Comparison of ENCODE assay signal across 18 cellular contexts in the genomic region with DNA sequence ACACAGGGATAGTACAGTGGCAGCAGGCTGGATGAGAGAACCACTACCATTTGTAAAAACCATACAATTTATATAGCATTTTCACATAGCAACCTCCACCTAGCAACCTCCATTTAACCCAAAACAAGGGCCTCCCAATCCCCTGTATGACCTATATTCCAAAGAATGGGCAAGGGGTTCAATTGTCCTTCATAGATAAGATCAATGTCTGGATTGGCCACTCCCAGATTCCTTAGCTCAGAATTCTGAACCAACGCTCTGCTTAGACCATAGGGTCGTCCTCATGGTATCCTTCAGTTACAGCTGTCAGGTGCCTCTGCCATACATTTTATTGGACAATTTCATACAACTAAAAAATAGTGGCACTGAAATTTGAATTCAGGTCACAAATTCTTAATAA.
"Had no signal": no experiment of that assay in that cellular context is flagged by ENCODE, and none has a peak within 500 bp of the region (broad histone marks: within the 10 kb centered on the region; RNA-seq: fewer than 3 reads in every experiment).

No MANE protein-coding gene starts in this region.

- H3K27ac ChIP-seq: coronary artery, dorsolateral prefrontal cortex, esophagus muscularis mucosa, foreskin keratinocyte, gastroesophageal sphincter, heart left ventricle, hepatocyte, lower lobe of right lung had no signal

- H3K9me3 ChIP-seq: esophagus muscularis mucosa, gastroesophageal sphincter, heart left ventricle, left lung, lower lobe of right lung, mucosa of descending colon had no signal

- H3K4me2 ChIP-seq: hepatocyte had no signal

- H3K27me3 ChIP-seq: dorsolateral prefrontal cortex, esophagus muscularis mucosa, foreskin keratinocyte, gastroesophageal sphincter, heart left ventricle, hepatocyte, left lung had no signal

- H3K4me3 ChIP-seq: coronary artery, dorsolateral prefrontal cortex, esophagus muscularis mucosa, gastroesophageal sphincter, heart left ventricle, hepatocyte, left lung, lower lobe of right lung, mucosa of descending colon had no signal

- H2AFZ ChIP-seq: hepatocyte had no signal

- DNase-seq: dermis blood vessel endothelial cell; dorsolateral prefrontal cortex; effector CD4-positive, alpha-beta T cell; effector memory CD4-positive, alpha-beta T cell; foreskin keratinocyte; heart left ventricle; hypothalamus; immature natural killer cell; left cardiac atrium; left lung; left ventricle myocardium superior; lower lobe of right lung; mesenchymal stem cell; mucosa of descending colon had no signal

- H3K36me3 ChIP-seq: esophagus muscularis mucosa, gastroesophageal sphincter, heart left ventricle, left lung, lower lobe of right lung had no signal

- H3K4me1 ChIP-seq: foreskin keratinocyte had no signal

- H3K79me2 ChIP-seq: hepatocyte had no signal
